In the genomic region with DNA sequence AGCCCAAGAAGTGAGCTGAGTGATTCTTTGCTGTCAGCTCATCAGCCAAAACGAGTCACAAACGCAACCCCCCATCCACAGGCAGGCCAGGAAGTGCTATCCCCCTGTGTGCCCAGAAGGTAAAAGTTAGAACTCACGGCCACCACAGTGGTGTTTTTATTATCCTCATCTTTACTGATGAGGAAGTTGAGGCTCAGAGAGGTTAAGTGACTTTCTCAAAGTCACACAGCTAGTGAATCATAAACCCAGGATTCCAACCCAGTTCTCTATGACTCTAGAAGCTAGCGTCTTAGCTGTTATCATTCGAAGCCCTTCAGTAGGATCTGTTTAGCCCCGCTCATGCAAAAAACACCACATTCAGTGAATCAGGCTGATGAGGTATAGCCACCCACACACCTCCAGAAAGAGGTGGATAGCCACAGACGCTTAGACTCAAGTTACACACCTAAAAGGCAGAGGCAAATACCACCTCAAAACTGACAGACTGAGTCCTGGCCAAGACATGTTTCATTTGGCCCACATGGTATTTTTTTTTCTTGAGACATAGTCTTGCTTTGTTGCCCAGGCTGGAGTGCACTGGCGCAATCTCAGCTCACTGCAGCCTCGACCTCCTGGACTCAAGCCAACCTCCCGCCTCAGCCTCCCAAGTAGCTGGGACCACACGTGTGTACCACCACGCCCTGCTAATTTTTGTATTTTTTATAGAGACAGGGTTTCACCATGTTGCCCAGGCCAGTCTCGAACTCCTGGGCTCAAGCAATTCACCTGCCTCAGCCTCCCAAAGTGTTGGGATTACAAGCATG, we compare ENCODE assay signal across 21 cellular contexts.
DNase-seq lines count a peak whose midpoint lies in the region; ATAC-seq and TF ChIP-seq lines count a peak whose summit lies in the region.
"Had no signal": no experiment of that assay in that cellular context is flagged by ENCODE, and none has a peak within 500 bp of the region (broad histone marks: within the 10 kb centered on the region; RNA-seq: fewer than 3 reads in every experiment).

No MANE protein-coding gene starts in this region.

- in situ Hi-C loops in HAP-1 (cut with MboI; ENCODE audit: low sequenced_read_pairs) = loop anchor here (10.0 kb wide), 1 partner anchor 428 kb away; no protein-coding TSS in a partner anchor

- peak; percentile 45 for DNase-seq in activated CD4-positive, alpha-beta memory T cell treated with anti-CD3 and anti-CD28 coated beads for 36 hours
- DNase-seq in activated CD4-positive, alpha-beta memory T cell treated with anti-CD3 and anti-CD28 coated beads, Interleukin-2, amount 10 ng/mL, durations not matched to agents 7 days and 5 days = no peak
- DNase-seq in central memory CD8-positive, alpha-beta T cell (ENCODE audit: low spot score in 2 of 2) = no peak
- peak; percentile 62 for DNase-seq in stimulated activated CD4-positive, alpha-beta T cell treated with anti-CD3 and anti-CD28 coated beads, Interleukin-1b, Interleukin-23, amount 100 ng/mL, for 48 hours
- DNase-seq in left lung (no peak), HAP-1 (ENCODE audit: low spot score in 2 of 2) (no peak), CD1c-positive myeloid dendritic cell (ENCODE audit: extremely low spot score) (no peak)
- DNase-seq: activated CD4-positive, alpha-beta T cell treated with anti-CD3 and anti-CD28 coated beads, Interleukin-2, amount 50 U/mL, for 1 hour; CD8-positive, alpha-beta T cell; DMS79 treated with DMSO at 0.1 percent for 48 hours; effector CD8-positive, alpha-beta T cell; NCI-H1092; NCI-H748 treated with DMSO at 0.1 percent for 48 hours; stimulated activated naive CD4-positive, alpha-beta T cell treated with Interleukin-2 at 50 U/mL for 16 hours; upper lobe of right lung had no signal

- H3K27ac Mint-ChIP-seq in activated CD4-positive, alpha-beta memory T cell treated with anti-CD3 and anti-CD28 coated beads for 36 hours = no peak overlapping the region
- H3K27ac Mint-ChIP-seq in activated CD4-positive, alpha-beta memory T cell treated with anti-CD3 and anti-CD28 coated beads, Interleukin-2, amount 10 ng/mL, durations not matched to agents 7 days and 5 days = no peak overlapping the region
- H3K27ac Mint-ChIP-seq in central memory CD8-positive, alpha-beta T cell (ENCODE audit: low read depth) = peak overlapping the region; percentile 59
- H3K27ac Mint-ChIP-seq: activated T-helper 2 cell treated with anti-CD3 and anti-CD28 coated beads, Interferon-gamma antibody, Interleukin-2, Interleukin-4, amounts not matched to agents 10 μg/mL and 5 μg/mL and 100 μg/mL, durations not matched to agents 14 hours and 24 hours and 36 hours; CD8-positive, alpha-beta T cell had no signal

- no peak for TF ChIP-seq RAD21 in Ishikawa (IDR thresholded peaks at IDR 0.05; ENCODE audit: low read depth)

- no peak overlapping the region for H3K4me3 Mint-ChIP-seq in activated CD4-positive, alpha-beta memory T cell treated with anti-CD3 and anti-CD28 coated beads for 36 hours
- H3K4me3 Mint-ChIP-seq in activated CD4-positive, alpha-beta memory T cell treated with anti-CD3 and anti-CD28 coated beads, Interleukin-2, amount 10 ng/mL, durations not matched to agents 7 days and 5 days = no peak overlapping the region
- H3K4me3 Mint-ChIP-seq in central memory CD8-positive, alpha-beta T cell = no peak overlapping the region
- H3K4me3 Mint-ChIP-seq: CD8-positive, alpha-beta T cell had no signal

- no peak for ATAC-seq in central memory CD8-positive, alpha-beta T cell (replicated peaks; ENCODE audit: extremely low read depth, poor library complexity, severe bottlenecking)
- no peak for ATAC-seq in left lung
- ATAC-seq: A549; CD8-positive, alpha-beta T cell; upper lobe of right lung had no signal

- no peaks in the 10 kb centered on the region for H3K36me3 ChIP-seq in left lung
- no peaks in the 10 kb centered on the region for H3K36me3 ChIP-seq in HAP-1 (replicated peaks)
- H3K36me3 ChIP-seq: cardiac muscle cell, upper lobe of right lung had no signal

- peaks cover 15% of the 10 kb centered on the region for H3K27me3 Mint-ChIP-seq in activated CD4-positive, alpha-beta memory T cell treated with anti-CD3 and anti-CD28 coated beads for 36 hours
- peaks cover 27% of the 10 kb centered on the region for H3K27me3 Mint-ChIP-seq in activated CD4-positive, alpha-beta memory T cell treated with anti-CD3 and anti-CD28 coated beads, Interleukin-2, amount 10 ng/mL, durations not matched to agents 7 days and 5 days
- H3K27me3 Mint-ChIP-seq in central memory CD8-positive, alpha-beta T cell = peaks cover 24% of the 10 kb centered on the region

- H3K9me3 Mint-ChIP-seq in activated CD4-positive, alpha-beta memory T cell treated with anti-CD3 and anti-CD28 coated beads for 36 hours = peaks cover 27% of the 10 kb centered on the region
- peaks cover 18% of the 10 kb centered on the region for H3K9me3 Mint-ChIP-seq in activated CD4-positive, alpha-beta memory T cell treated with anti-CD3 and anti-CD28 coated beads, Interleukin-2, amount 10 ng/mL, durations not matched to agents 7 days and 5 days
- no peaks in the 10 kb centered on the region for H3K9me3 Mint-ChIP-seq in central memory CD8-positive, alpha-beta T cell

- TF ChIP-seq CTCF in left lung (IDR thresholded peaks at IDR 0.05) = no peak

- H3K4me1 ChIP-seq in left lung = peaks cover 25 to 86% of the 10 kb centered on the region in 2 donors
- no peaks in the 10 kb centered on the region; the same call in 1 of the 2 replicates for H3K4me1 ChIP-seq in HAP-1

- H3K4me1 Mint-ChIP-seq in activated CD4-positive, alpha-beta memory T cell treated with anti-CD3 and anti-CD28 coated beads for 36 hours (ENCODE audit: low read depth) = peaks cover 28% of the 10 kb centered on the region
- H3K4me1 Mint-ChIP-seq in activated CD4-positive, alpha-beta memory T cell treated with anti-CD3 and anti-CD28 coated beads, Interleukin-2, amount 10 ng/mL, durations not matched to agents 7 days and 5 days = peaks cover 5% of the 10 kb centered on the region
- peaks cover 32% of the 10 kb centered on the region for H3K4me1 Mint-ChIP-seq in central memory CD8-positive, alpha-beta T cell

- no peak overlapping the region for H3K27ac ChIP-seq in left lung
- H3K27ac ChIP-seq: cardiac muscle cell, PC-9, SK-N-MC had no signal

- intact Hi-C loops in activated CD4-positive, alpha-beta memory T cell treated with anti-CD3 and anti-CD28 coated beads for 36 hours (cut with micrococcal nuclease) = loop anchor here (10.0 kb wide), 1 partner anchor 598 kb away; no protein-coding TSS in a partner anchor
- intact Hi-C loops in left lung (cut with DNase I) = loop anchor here in 1 of 2 donors (10.0 kb wide), 1 partner anchor 408 kb away; no protein-coding TSS in a partner anchor

- CTCF ChIA-PET in activated CD4-positive, alpha-beta memory T cell treated with anti-CD3 and anti-CD28 coated beads for 36 hours (lab: Charles Lee) = interaction anchor here (0.6 to 4.0 kb wide), 10 partner anchors 8 to 849 kb away, joined by 3 to 16 read pairs (median 6); no protein-coding TSS in a partner anchor
- CTCF ChIA-PET in activated CD4-positive, alpha-beta memory T cell treated with anti-CD3 and anti-CD28 coated beads, Interleukin-2, amount 10 ng/mL, durations not matched to agents 7 days and 5 days (lab: Charles Lee) = interaction anchor here (1.4 to 2.8 kb wide), 3 partner anchors 11 to 731 kb away, joined by 3 to 12 read pairs (median 3); no protein-coding TSS in a partner anchor

- peaks cover 8% of the 10 kb centered on the region for H3K36me3 Mint-ChIP-seq in activated CD4-positive, alpha-beta memory T cell treated with anti-CD3 and anti-CD28 coated beads for 36 hours
- H3K36me3 Mint-ChIP-seq in activated CD4-positive, alpha-beta memory T cell treated with anti-CD3 and anti-CD28 coated beads, Interleukin-2, amount 10 ng/mL, durations not matched to agents 7 days and 5 days (ENCODE audit: low read depth) = peaks cover 4% of the 10 kb centered on the region
- H3K36me3 Mint-ChIP-seq in central memory CD8-positive, alpha-beta T cell (ENCODE audit: insufficient read depth) = peaks cover 13% of the 10 kb centered on the region
- H3K36me3 Mint-ChIP-seq: CD8-positive, alpha-beta T cell had no signal

- H3K27me3 ChIP-seq in left lung (no peaks in the 10 kb centered on the region), HAP-1 (ENCODE audit: low read depth) (no peaks in the 10 kb centered on the region)
- H3K27me3 ChIP-seq: cardiac muscle cell, upper lobe of right lung had no signal

- H3K9me3 ChIP-seq in left lung = peaks cover 0 to 7% of the 10 kb centered on the region in 2 donors
- peaks cover 11% of the 10 kb centered on the region for H3K9me3 ChIP-seq in HAP-1
- H3K9me3 ChIP-seq: upper lobe of right lung had no signal

- TF ChIP-seq EP300 in Ishikawa (IDR thresholded peaks at IDR 0.05; ENCODE audit: borderline replicate concordance) = no peak

- H3K4me3 ChIP-seq in left lung = no peak overlapping the region
- no peak overlapping the region for H3K4me3 ChIP-seq in HAP-1
- H3K4me3 ChIP-seq: A549, cardiac muscle cell, PC-9, SK-N-MC, upper lobe of right lung had no signal

- POLR2A ChIA-PET in activated CD4-positive, alpha-beta memory T cell treated with anti-CD3 and anti-CD28 coated beads for 36 hours (lab: Charles Lee) = interaction anchor here (0.8 kb wide), 2 partner anchors 11 to 71 kb away, joined by 3 to 4 read pairs; no protein-coding TSS in a partner anchor
- POLR2A ChIA-PET in activated CD4-positive, alpha-beta memory T cell treated with anti-CD3 and anti-CD28 coated beads, Interleukin-2, amount 10 ng/mL, durations not matched to agents 7 days and 5 days (lab: Charles Lee) = no interaction called here

TF ChIP-seq in Ishikawa, 13 proteins besides CTCF, POLR2A, EP300 and RAD21:
- TF ChIP-seq NFIC (IDR thresholded peaks at IDR 0.05) (0 out of 2 replicates have a peak, but pooled peaks have one; percentile 5), TEAD4 (IDR thresholded peaks at IDR 0.05) (no peak)

Comparison
In these comparisons a context has a peak if more than half of its experiments do, and no peak if none do; other contexts are left out.
1. DNase-seq: peak in activated CD4-positive, alpha-beta memory T cell treated with anti-CD3 and anti-CD28 coated beads for 36 hours (single experiment) and stimulated activated CD4-positive, alpha-beta T cell treated with anti-CD3 and anti-CD28 coated beads, Interleukin-1b, Interleukin-23, amount 100 ng/mL, for 48 hours (single experiment); none in activated CD4-positive, alpha-beta memory T cell treated with anti-CD3 and anti-CD28 coated beads, Interleukin-2, amount 10 ng/mL, durations not matched to agents 7 days and 5 days (single experiment), central memory CD8-positive, alpha-beta T cell (0 of 2), left lung (0 of 2), HAP-1 (0 of 2) and CD1c-positive myeloid dendritic cell (single experiment).